In the genomic region with DNA sequence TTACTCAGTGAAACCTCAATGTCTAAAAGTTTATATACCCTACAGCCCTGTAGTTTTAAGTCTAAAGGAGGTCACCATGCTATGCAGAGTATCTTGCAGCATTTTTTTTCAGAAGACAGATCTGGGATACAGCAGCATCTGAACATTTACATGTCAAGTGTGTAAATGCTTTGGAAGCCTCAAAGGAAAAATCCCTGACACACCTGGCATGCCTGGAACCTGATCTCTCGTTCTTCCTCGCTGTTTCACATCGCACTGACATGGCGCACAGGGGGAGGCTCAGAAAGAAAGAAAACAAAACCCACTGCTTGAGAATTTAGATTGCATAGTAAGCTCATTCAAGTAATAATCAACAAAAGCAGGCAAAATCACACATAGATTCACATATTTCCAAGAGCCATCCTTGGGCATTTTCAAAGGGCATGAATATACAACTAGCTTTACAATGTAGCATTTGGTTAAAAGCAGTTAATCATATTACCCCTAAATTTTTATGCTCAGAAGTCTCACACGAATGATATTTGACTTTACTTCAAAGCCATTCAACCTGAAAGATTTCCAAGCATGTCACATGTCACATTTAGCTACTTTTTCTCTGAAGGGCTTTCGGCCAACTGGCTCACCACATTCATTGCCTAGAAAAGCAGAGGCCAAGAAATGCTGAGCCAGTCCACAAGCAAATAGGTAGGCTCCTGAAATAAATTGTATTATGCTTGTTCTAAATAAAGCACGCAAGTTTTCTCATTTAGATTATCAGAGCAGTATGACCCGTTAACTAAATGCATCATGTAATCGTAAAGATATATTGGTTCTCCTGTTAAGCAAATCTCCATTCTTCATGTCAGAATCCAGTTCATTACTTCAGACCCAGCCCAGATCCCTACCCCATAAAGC, we compare ENCODE assay signal across 13 cellular contexts. TPM values are rescaled to one million over a fixed set of nuclear protein-coding genes. Genes with fewer than 3 reads are reported as not detected.
DNase-seq lines count a peak whose midpoint lies in the region; ATAC-seq, FAIRE-seq and TF ChIP-seq lines count a peak whose summit lies in the region.
"Had no signal": no experiment of that assay in that cellular context is flagged by ENCODE, and none has a peak within 500 bp of the region (broad histone marks: within the 10 kb centered on the region; RNA-seq: fewer than 3 reads in every experiment).

No MANE protein-coding gene starts in this region.

- H2BK120ac ChIP-seq in IMR-90 (ENCODE audit: low read depth, low read length) = no peak overlapping the region

- H2BK5ac ChIP-seq in IMR-90 (ENCODE audit: low read depth, low read length, poor library complexity, severe bottlenecking) = no peak overlapping the region

- H3K79me2 ChIP-seq in astrocyte (ENCODE audit: insufficient read depth, low read length) (no peaks in the 10 kb centered on the region), MM.1S (ENCODE audit: low read length) (no peaks in the 10 kb centered on the region)

- no peaks in the 10 kb centered on the region for H3F3A ChIP-seq in MM.1S (ENCODE audit: insufficient read depth, low read length)

- H3K36me3 ChIP-seq in IMR-90 (ENCODE audit: control insufficient read depth, insufficient read depth, low read length) = no peaks in the 10 kb centered on the region
- no peaks in the 10 kb centered on the region for H3K36me3 ChIP-seq in astrocyte (ENCODE audit: insufficient read depth, low read length)
- H3K36me3 ChIP-seq in MM.1S (replicated peaks; ENCODE audit: insufficient read depth, low read length) = no peaks in the 10 kb centered on the region

- no peaks in the 10 kb centered on the region for H3K9me3 ChIP-seq in IMR-90 (ENCODE audit: control insufficient read depth, insufficient read depth, low read length)
- no peaks in the 10 kb centered on the region for H3K9me3 ChIP-seq in astrocyte (ENCODE audit: insufficient read depth, low read depth, low read length)
- H3K9me3 ChIP-seq in MM.1S (replicated peaks; ENCODE audit: insufficient read depth, low read length) = no peaks in the 10 kb centered on the region

- WGBS in IMR-90 (ENCODE audit: extremely low coverage in 2 of 2, insufficient read length in 1 of 2), 2 experiments = 67% methylated on average over 2 of the region's 9 CpGs; no CpG with 5 or more reads in 1 of the 2 experiments

- POLR2A ChIA-PET in IMR-90 (lab: Charles Lee; ENCODE audit: unreplicated experiment) = no interaction called here

- in situ Hi-C loops in G401 (cut with HindIII; ENCODE audit: low sequenced_read_pairs) = no loop called here
- in situ Hi-C loops in IMR-90 (cut with MboI; ENCODE audit: low sequenced_read_pairs) = no loop called here

- no peak overlapping the region for H3K4me3 ChIP-seq in IMR-90 (ENCODE audit: insufficient read depth, low read depth, low read length)
- no peak overlapping the region for H3K4me3 ChIP-seq in astrocyte (ENCODE audit: insufficient read depth, low read depth, low read length)
- no peak overlapping the region for H3K4me3 ChIP-seq in MM.1S (ENCODE audit: low read length)
- H3K4me3 ChIP-seq: PC-9 had no signal

- no peak overlapping the region for H3K23ac ChIP-seq in IMR-90 (ENCODE audit: low read depth, low read length)

- H4K20me1 ChIP-seq in IMR-90 (ENCODE audit: insufficient read depth, low read length) (no peaks in the 10 kb centered on the region), astrocyte (ENCODE audit: insufficient read depth, low read length) (no peaks in the 10 kb centered on the region), MM.1S (ENCODE audit: insufficient read depth, low read length) (no peaks in the 10 kb centered on the region)

- no peak overlapping the region for H3K56ac ChIP-seq in IMR-90 (ENCODE audit: extremely low read depth, insufficient read depth, low read length)

- no peak for FAIRE-seq in astrocyte (lab: Jason Lieb, UNC)
- FAIRE-seq: HTR-8/SVneo had no signal

- H3K4me1 Mint-ChIP-seq in astrocyte (ENCODE audit: low read depth, unreplicated experiment) = peaks cover 24% of the 10 kb centered on the region

- no peak overlapping the region for H3K9ac ChIP-seq in IMR-90 (ENCODE audit: low read depth, low read length)
- H3K9ac ChIP-seq in astrocyte (ENCODE audit: low read length) = no peak overlapping the region
- H3K9ac ChIP-seq in MM.1S (ENCODE audit: low read length) = no peak overlapping the region

- ATAC-seq in IMR-90 (ENCODE audit: low read depth) = no peak

- H3K4me1 ChIP-seq in IMR-90 (ENCODE audit: control insufficient read depth, insufficient read depth, low read length) = peaks cover 3% of the 10 kb centered on the region
- peaks cover 14% of the 10 kb centered on the region for H3K4me1 ChIP-seq in astrocyte (ENCODE audit: insufficient read depth, low read length)
- H3K4me1 ChIP-seq in MM.1S (ENCODE audit: low read length) = no peaks in the 10 kb centered on the region

- no peak overlapping the region for H4K8ac ChIP-seq in IMR-90 (ENCODE audit: low read depth in 2 of 2, low read length in 2 of 2)

- H3K27ac Mint-ChIP-seq in astrocyte (ENCODE audit: unreplicated experiment) = no peak overlapping the region

- H3K4ac ChIP-seq in IMR-90 (ENCODE audit: low read depth, low read length) = no peak overlapping the region

- H3K9me3 Mint-ChIP-seq in astrocyte (ENCODE audit: unreplicated experiment) = peaks cover 4% of the 10 kb centered on the region

- no peak overlapping the region for H2AK5ac ChIP-seq in IMR-90 (ENCODE audit: low read depth, low read length)

- DNase-seq in G401 (ENCODE audit: low spot score) (peak; percentile 88), IMR-90 (no peak), astrocyte (ENCODE audit: low read depth) (peak; percentile 34), myocyte (ENCODE audit: low read depth) (peak; percentile 37), medulla oblongata (ENCODE audit: extremely low spot score) (no peak), MM.1S (no peak)
- no peak for DNase-seq in stimulated activated CD8-positive, alpha-beta memory T cell treated with anti-CD3 and anti-CD28 coated beads, Interleukin-4, amount 100 ng/mL, for 48 hours
- DNase-seq: H7, NCI-H1105 treated with DMSO at 0.1 percent for 48 hours, NCI-H345, PC-9 had no signal

- no peaks in the 10 kb centered on the region for H3K36me3 Mint-ChIP-seq in astrocyte (ENCODE audit: low read depth, unreplicated experiment)

- no peak overlapping the region for H3K18ac ChIP-seq in IMR-90 (ENCODE audit: low read depth, low read length)

- no peak overlapping the region; the same call in 1 of the 2 replicates for H2BK20ac ChIP-seq in IMR-90 (ENCODE audit: low read depth, low read length)

- H3K27me3 Mint-ChIP-seq in astrocyte (ENCODE audit: low read depth, unreplicated experiment) = no peaks in the 10 kb centered on the region

- no peak overlapping the region for H4K91ac ChIP-seq in IMR-90 (ENCODE audit: insufficient read depth, low read depth, low read length)

- TF ChIP-seq CTCF in IMR-90 (conservative IDR thresholded peaks at IDR 0.05; ENCODE audit: low read depth, low read length) (no peak), astrocyte (IDR thresholded peaks at IDR 0.05; ENCODE audit: insufficient read depth, low read depth, low read length) (no peak), MM.1S (IDR thresholded peaks at IDR 0.05; ENCODE audit: low read length) (no peak)

- TF ChIP-seq RAD21 in IMR-90 (IDR thresholded peaks at IDR 0.05; ENCODE audit: low read length) = no peak

- no peaks in the 10 kb centered on the region for H3K27me3 ChIP-seq in IMR-90 (ENCODE audit: control insufficient read depth, insufficient read depth, low read length)
- H3K27me3 ChIP-seq in astrocyte (ENCODE audit: insufficient read depth, low read length) = no peaks in the 10 kb centered on the region
- H3K27me3 ChIP-seq in MM.1S (replicated peaks; ENCODE audit: insufficient read depth, low read length) = no peaks in the 10 kb centered on the region

- no peaks in the 10 kb centered on the region for H3K79me1 ChIP-seq in IMR-90 (ENCODE audit: low read depth in 1 of 2, low read length in 2 of 2)

- intact Hi-C loops in IMR-90 (cut with micrococcal nuclease) = loop anchor here (10.0 kb wide), 1 partner anchor 756 kb away; no protein-coding TSS in a partner anchor

- H3K9me2 ChIP-seq in MM.1S (replicated peaks; ENCODE audit: insufficient read depth, low read length) = no peaks in the 10 kb centered on the region

- no TSS peak for BruUV-seq in IMR-90 (replicated peaks; lab: Mats Ljungman, UMichigan)

- H3K27ac ChIP-seq in IMR-90 (ENCODE audit: insufficient read depth, low read length) (no peak overlapping the region), astrocyte (ENCODE audit: low read depth, low read length) (peak overlapping the region; percentile 89), MM.1S (ENCODE audit: low read length) (no peak overlapping the region)
- H3K27ac ChIP-seq: HL-60, PC-9 had no signal

- no peak overlapping the region for H2AK9ac ChIP-seq in IMR-90 (replicated peaks; ENCODE audit: low read depth, low read length, poor library complexity)

- dilution Hi-C loops in IMR-90 (cut with HindIII; ENCODE audit: low sequenced_read_pairs, unreplicated experiment) = no loop called here

- 0 out of 2 replicates have a peak overlapping the region, but pooled peaks have one; percentile 20 for H3K14ac ChIP-seq in IMR-90 (replicated peaks; ENCODE audit: low read depth, low read length)

- no peak overlapping the region for H3K4me3 Mint-ChIP-seq in astrocyte (ENCODE audit: unreplicated experiment)

- CTCF ChIA-PET in IMR-90 (lab: Yijun Ruan, JAX) = interaction anchor here (0.7 kb wide), 1 partner anchor 11 kb away, joined by 3 read pairs; no protein-coding TSS in a partner anchor

- no peak overlapping the region for H2BK15ac ChIP-seq in IMR-90 (ENCODE audit: low read depth, low read length)

- H3K9me1 ChIP-seq in IMR-90 (ENCODE audit: insufficient read depth, low read length) = peaks cover 5% of the 10 kb centered on the region; the same call in 1 of the 2 replicates

- H4K5ac ChIP-seq in IMR-90 (ENCODE audit: low read depth, low read length) = no peak overlapping the region

- no peak for TF ChIP-seq POLR2A in IMR-90 (IDR thresholded peaks at IDR 0.05; ENCODE audit: low read depth, low read length)

- no peak overlapping the region for H2AFZ ChIP-seq in IMR-90 (replicated peaks; ENCODE audit: low read length, poor library complexity)
- no peak overlapping the region for H2AFZ ChIP-seq in astrocyte (ENCODE audit: low read depth, low read length)
- H2AFZ ChIP-seq in MM.1S (ENCODE audit: low read length) = no peak overlapping the region
- H2AFZ ChIP-seq: PC-9 had no signal

- no peak overlapping the region for H3K4me2 ChIP-seq in IMR-90 (ENCODE audit: low read depth, low read length)
- peak overlapping the region; percentile 82 for H3K4me2 ChIP-seq in astrocyte (ENCODE audit: low read length)
- H3K4me2 ChIP-seq in MM.1S (ENCODE audit: low read depth, low read length) = no peak overlapping the region
- H3K4me2 ChIP-seq: PC-9 had no signal

TF ChIP-seq in IMR-90, 13 proteins besides CTCF, POLR2A, EP300 and RAD21 (continues in another document):
- no peak for TF ChIP-seq FOS (IDR thresholded peaks at IDR 0.05; ENCODE audit: low read depth, low read length)

RNA-seq across cellular contexts. Expression of a gene that starts 30.8 kb away (rescaled TPM):
- 2.7 and 3.8 TPM in 2 replicates for total RNA-seq in G401 (2014; rRNA removed; shearing (Covaris generic))
- not detected in 2 replicates for total RNA-seq in IMR-90 (2012; rRNA removed)
- not detected in 2 replicates for polyA plus RNA-seq in IMR-90 (2012; rRNA removed)
- polyA plus RNA-seq in IMR-90 (2012; cell fraction: cytosol; rRNA removed) = not detected in 2 replicates
- polyA plus RNA-seq in IMR-90 (2012; cell fraction: nucleus; rRNA removed; ENCODE audit: low replicate concordance) = not detected in 2 replicates
- 3.9 and 12.2 TPM in 2 replicates for total RNA-seq in astrocyte
- total RNA-seq in myocyte = 0.05 and 1.3 TPM in 2 replicates
- polyA plus RNA-seq in myocyte (2012) = 0.68 TPM

Comparison
In these comparisons a context has a peak if more than half of its experiments do, and no peak if none do; other contexts are left out.
1. DNase-seq: peak in G401 (single experiment), astrocyte (single experiment) and myocyte (single experiment); none in IMR-90 (single experiment), medulla oblongata (single experiment), MM.1S (single experiment) and stimulated activated CD8-positive, alpha-beta memory T cell treated with anti-CD3 and anti-CD28 coated beads, Interleukin-4, amount 100 ng/mL, for 48 hours (single experiment).